Comparison of ENCODE assay signal across 22 cellular contexts in genomic region chr5:179232091-179232490, GRCh38.
DNase-seq lines count a peak whose midpoint lies in the region; ATAC-seq and TF ChIP-seq lines count a peak whose summit lies in the region.
"Had no signal": no experiment of that assay in that cellular context is flagged by ENCODE, and none has a peak within 500 bp of the region (broad histone marks: within the 10 kb centered on the region; RNA-seq: fewer than 3 reads in every experiment).

No MANE protein-coding gene starts in this region.

- peak; percentile 3 for DNase-seq in left cardiac atrium
- DNase-seq in heart right ventricle, result no peak
- peak; percentile 26 for DNase-seq in endodermal cell
- DNase-seq in mesenteric fat pad (ENCODE audit: low spot score), result peak; percentile 75
- peak; percentile 18 for DNase-seq in type B pancreatic cell (ENCODE audit: extremely low spot score, unreplicated experiment)
- DNase-seq in NCI-H1105 (lab: John Stamatoyannopoulos, UW), result no peak
- no peak for DNase-seq in stimulated activated CD4-positive, alpha-beta T cell treated with anti-CD3 and anti-CD28 coated beads, Interleukin-2, amount 100 ng/mL, for 48 hours
- DNase-seq in neural progenitor cell (ENCODE audit: low spot score), result no peak
- DNase-seq: CD4-positive, CD25-positive, alpha-beta regulatory T cell; COR-L47; DMS79; KG1; NCI-H1092 treated with DMSO at 0.1 percent for 48 hours; NCI-H146; NCI-H2029 treated with DMSO at 0.1 percent for 48 hours; NCI-H226; NCI-H510A treated with DMSO at 0.1 percent for 48 hours; NCI-H748 treated with DMSO at 0.1 percent for 48 hours; PC-9; SJCRH30 had no signal

- H3K27me3 Mint-ChIP-seq in endodermal cell (ENCODE audit: insufficient read depth) (no peaks in the 10 kb centered on the region), type B pancreatic cell (no peaks in the 10 kb centered on the region), neural progenitor cell (ENCODE audit: insufficient read depth, low read depth) (peaks cover 4% of the 10 kb centered on the region)
- H3K27me3 Mint-ChIP-seq: CD4-positive, CD25-positive, alpha-beta regulatory T cell had no signal

- H2AFZ ChIP-seq in neural progenitor cell (replicated peaks), result no peak overlapping the region
- H2AFZ ChIP-seq: PC-9 had no signal

- H3K36me3 Mint-ChIP-seq in endodermal cell (ENCODE audit: low read depth), result no peaks in the 10 kb centered on the region
- no peaks in the 10 kb centered on the region for H3K36me3 Mint-ChIP-seq in type B pancreatic cell
- no peaks in the 10 kb centered on the region for H3K36me3 Mint-ChIP-seq in neural progenitor cell
- H3K36me3 Mint-ChIP-seq: CD4-positive, CD25-positive, alpha-beta regulatory T cell had no signal

- WGBS in heart right ventricle, 2 donors, result 83 to 88% methylated on average over 11 of the region's 11 CpGs
- 91 to 95% methylated on average over 11 of the region's 11 CpGs for WGBS in endodermal cell (ENCODE audit: insufficient coverage in 1 of 2, insufficient read length in 1 of 2), 2 experiments

- intact Hi-C loops in left cardiac atrium (cut with DNase I) (no loop called here), heart right ventricle (cut with DNase I) (no loop called here)

- no peak for TF ChIP-seq CTCF in heart right ventricle (IDR thresholded peaks at IDR 0.05)
- no peak for TF ChIP-seq CTCF in endodermal cell (conservative IDR thresholded peaks at IDR 0.05)
- TF ChIP-seq CTCF in type B pancreatic cell (conservative IDR thresholded peaks at IDR 0.05), result no peak
- TF ChIP-seq CTCF in neural progenitor cell (IDR thresholded peaks at IDR 0.05), result no peak

- H4K20me1 ChIP-seq in neural progenitor cell (ENCODE audit: low read depth), result no peaks in the 10 kb centered on the region

- H3K4me1 Mint-ChIP-seq in endodermal cell, result peaks cover 21% of the 10 kb centered on the region
- H3K4me1 Mint-ChIP-seq in type B pancreatic cell (ENCODE audit: unreplicated experiment), result peaks cover 4% of the 10 kb centered on the region
- peaks cover 13% of the 10 kb centered on the region for H3K4me1 Mint-ChIP-seq in neural progenitor cell
- H3K4me1 Mint-ChIP-seq: CD4-positive, CD25-positive, alpha-beta regulatory T cell had no signal

- H3K9me3 Mint-ChIP-seq in endodermal cell, result peaks cover 7% of the 10 kb centered on the region
- H3K9me3 Mint-ChIP-seq in type B pancreatic cell, result no peaks in the 10 kb centered on the region
- H3K9me3 Mint-ChIP-seq in neural progenitor cell, result peaks cover 4% of the 10 kb centered on the region

- ATAC-seq in left cardiac atrium (no peak), heart right ventricle (no peak)

- H3K4me1 ChIP-seq in heart right ventricle, result no peaks in the 10 kb centered on the region
- H3K4me1 ChIP-seq in endodermal cell (ENCODE audit: control insufficient read depth, insufficient read depth, low read length), result no peaks in the 10 kb centered on the region
- H3K4me1 ChIP-seq in neural progenitor cell, result peaks cover 13% of the 10 kb centered on the region
- H3K4me1 ChIP-seq: SJCRH30 had no signal

- H3F3A ChIP-seq in neural progenitor cell (ENCODE audit: low read depth), result no peaks in the 10 kb centered on the region

- peaks cover 0 to 12% (median 0%) of the 10 kb centered on the region in 7 donors for H3K27me3 ChIP-seq in heart right ventricle
- no peaks in the 10 kb centered on the region for H3K27me3 ChIP-seq in endodermal cell (ENCODE audit: control insufficient read depth, insufficient read depth, low read length, poor library complexity, severe bottlenecking)
- no peaks in the 10 kb centered on the region for H3K27me3 ChIP-seq in neural progenitor cell
- H3K27me3 ChIP-seq: SJCRH30 had no signal

- H3K9ac ChIP-seq in endodermal cell (ENCODE audit: extremely low read depth, low read length, poor library complexity, severe bottlenecking) (no peak overlapping the region), neural progenitor cell (no peak overlapping the region)

- H3K9me3 ChIP-seq in heart right ventricle (peaks cover 0 to 7% (median 0%) of the 10 kb centered on the region in 11 donors), endodermal cell (ENCODE audit: control insufficient read depth, low read length) (peaks cover 7% of the 10 kb centered on the region), neural progenitor cell (ENCODE audit: low read depth) (no peaks in the 10 kb centered on the region)
- H3K9me3 ChIP-seq: SJCRH30 had no signal

- no peak overlapping the region for H3K27ac Mint-ChIP-seq in endodermal cell
- no peak overlapping the region for H3K27ac Mint-ChIP-seq in type B pancreatic cell
- no peak overlapping the region for H3K27ac Mint-ChIP-seq in neural progenitor cell
- H3K27ac Mint-ChIP-seq: CD4-positive, CD25-positive, alpha-beta regulatory T cell had no signal

- H3K36me3 ChIP-seq in heart right ventricle, result no peaks in the 10 kb centered on the region
- H3K36me3 ChIP-seq in endodermal cell (ENCODE audit: control insufficient read depth, insufficient read depth, low read length), result no peaks in the 10 kb centered on the region
- H3K36me3 ChIP-seq in neural progenitor cell, result no peaks in the 10 kb centered on the region
- H3K36me3 ChIP-seq: SJCRH30 had no signal

- H3K79me2 ChIP-seq in neural progenitor cell (ENCODE audit: low read depth), result no peaks in the 10 kb centered on the region

- H3K27ac ChIP-seq in heart right ventricle (no peak overlapping the region), endodermal cell (ENCODE audit: low read depth, low read length) (no peak overlapping the region), neural progenitor cell (no peak overlapping the region)
- H3K27ac ChIP-seq: HL-60, PC-9, RWPE1, SJCRH30 had no signal

- H3K4me3 ChIP-seq in heart right ventricle (no peak overlapping the region), endodermal cell (ENCODE audit: low read length) (no peak overlapping the region), neural progenitor cell (no peak overlapping the region)
- H3K4me3 ChIP-seq: PC-9, SJCRH30 had no signal

- H3K4me3 Mint-ChIP-seq in endodermal cell, result no peak overlapping the region
- no peak overlapping the region for H3K4me3 Mint-ChIP-seq in type B pancreatic cell
- H3K4me3 Mint-ChIP-seq in neural progenitor cell, result no peak overlapping the region
- H3K4me3 Mint-ChIP-seq: CD4-positive, CD25-positive, alpha-beta regulatory T cell had no signal

- no peak overlapping the region for H3K4me2 ChIP-seq in neural progenitor cell
- H3K4me2 ChIP-seq: PC-9 had no signal

Comparison
In these comparisons a context has a peak if more than half of its experiments do, and no peak if none do; other contexts are left out.
1. DNase-seq: peak in left cardiac atrium (single experiment), endodermal cell (single experiment), mesenteric fat pad (single experiment) and type B pancreatic cell (single experiment); none in heart right ventricle (0 of 2), NCI-H1105 (single experiment), stimulated activated CD4-positive, alpha-beta T cell treated with anti-CD3 and anti-CD28 coated beads, Interleukin-2, amount 100 ng/mL, for 48 hours (0 of 2) and neural progenitor cell (single experiment).